33 cellular contexts compared by ENCODE assay signal in the genomic region with DNA sequence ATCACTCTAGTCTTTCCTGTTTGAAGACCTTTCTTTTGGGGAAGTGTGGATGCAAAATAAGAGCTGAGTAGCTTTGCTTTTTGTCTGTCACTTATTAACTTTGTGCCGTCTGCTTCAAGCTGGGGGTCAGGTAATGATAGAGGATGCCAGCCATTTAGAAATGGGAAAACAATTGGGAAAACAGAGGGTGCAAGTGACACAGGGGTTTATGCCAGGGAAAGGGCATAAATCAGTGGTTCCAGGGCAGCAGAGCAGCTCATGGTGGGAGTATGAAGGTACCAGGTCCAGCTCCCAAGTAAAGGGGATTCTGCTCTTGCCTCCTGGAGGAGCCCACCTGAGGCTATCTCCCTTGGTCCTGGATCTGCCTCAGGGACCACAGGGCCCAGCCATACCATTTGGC.
"Had no signal": no experiment of that assay in that cellular context is flagged by ENCODE, and none has a peak within 500 bp of the region (broad histone marks: within the 10 kb centered on the region; RNA-seq: fewer than 3 reads in every experiment).

No MANE protein-coding gene starts in this region.

- H3K9me3 ChIP-seq: neutrophil, ovary, psoas muscle, spleen, suprapubic skin, testis, tibial artery, transverse colon, upper lobe of right lung, uterus had no signal

- H3K4me3 Mint-ChIP-seq: naive thymus-derived CD8-positive, alpha-beta T cell; natural killer cell treated with Interleukin-12 subunit alpha and Interleukin-12 subunit beta and Interleukin-15 and Interleukin-18, amount 100 ng/mL, for 72 hours; nephron progenitor cell; neural crest cell; stimulated activated memory B cell treated with anti-CD40 and anti-IgM and Interleukin-4, amounts not matched to agents 10 μg/mL and 1 μg/mL and 100 μg/mL, for 72 hours; stimulated activated naive CD8-positive, alpha-beta T cell treated with anti-CD3 and anti-CD28 coated beads, Interleukin-15, amount 100 ng/mL, for 72 hours; type B pancreatic cell had no signal

- H3K27ac Mint-ChIP-seq: naive thymus-derived CD8-positive, alpha-beta T cell; natural killer cell treated with Interleukin-12 subunit alpha and Interleukin-12 subunit beta and Interleukin-15 and Interleukin-18, amount 100 ng/mL, for 72 hours; nephron progenitor cell; progenitor cell of endocrine pancreas; stimulated activated memory B cell treated with anti-CD40 and anti-IgM and Interleukin-4, amounts not matched to agents 10 μg/mL and 1 μg/mL and 100 μg/mL, for 72 hours; stimulated activated naive CD8-positive, alpha-beta T cell treated with anti-CD3 and anti-CD28 coated beads, Interleukin-15, amount 100 ng/mL, for 72 hours; type B pancreatic cell had no signal

- H3K4me3 ChIP-seq: ovary, psoas muscle, skin epidermis, smooth muscle cell, spleen, suprapubic skin, testis, tibial artery, transverse colon, upper lobe of right lung, uterus had no signal

- H3K9me3 Mint-ChIP-seq: naive thymus-derived CD8-positive, alpha-beta T cell; natural killer cell treated with Interleukin-12 subunit alpha and Interleukin-12 subunit beta and Interleukin-15 and Interleukin-18, amount 100 ng/mL, for 72 hours; stimulated activated memory B cell treated with anti-CD40 and anti-IgM and Interleukin-4, amounts not matched to agents 10 μg/mL and 1 μg/mL and 100 μg/mL, for 72 hours; stimulated activated naive CD8-positive, alpha-beta T cell treated with anti-CD3 and anti-CD28 coated beads, Interleukin-15, amount 100 ng/mL, for 72 hours; type B pancreatic cell had no signal

- H2AFZ ChIP-seq: parathyroid adenoma had no signal

- H3K9ac ChIP-seq: parathyroid adenoma had no signal

- H3K4me1 ChIP-seq: parathyroid adenoma, psoas muscle, suprapubic skin, testis, upper lobe of right lung, uterus had no signal

- DNase-seq: naive thymus-derived CD8-positive, alpha-beta T cell; nephron progenitor cell; nucleus accumbens; ovary; posterior cingulate gyrus; psoas muscle; right cardiac atrium; spleen; stimulated activated CD4-positive, alpha-beta T cell treated with anti-CD3 and anti-CD28 coated beads, Interleukin-12 subunit alpha, Interleukin-12 subunit beta, amount 100 ng/mL, for 4 hours; stimulated activated CD4-positive, alpha-beta T cell treated with anti-CD3 and anti-CD28 coated beads, Interleukin-1b, Interleukin-23, amount 100 ng/mL, for 48 hours; stimulated activated CD4-positive, alpha-beta T cell treated with anti-CD3 and anti-CD28 coated beads, Interleukin-4, amount 100 ng/mL, for 1 hour; stimulated activated CD4-positive, alpha-beta T cell treated with anti-CD3 and anti-CD28 coated beads, Interleukin-4, amount 100 ng/mL, for 4 hours; stimulated activated CD8-positive, alpha-beta memory T cell treated with anti-CD3 and anti-CD28 coated beads, Interleukin-4, amount 100 ng/mL, for 48 hours; stimulated activated naive CD4-positive, alpha-beta T cell; stimulated activated naive CD8-positive, alpha-beta T cell treated with anti-CD3 and anti-CD28 coated beads, Interleukin-15, amount 100 ng/mL, for 72 hours; stimulated activated naive CD8-positive, alpha-beta T cell treated with anti-CD3 and anti-CD28 coated beads, Interleukin-15, Interleukin-2, amounts not matched to agents 100 U/mL and 50 U/mL, for 24 hours; substantia nigra; testis; tibial artery; transverse colon; upper lobe of right lung; uterus had no signal

- H3K36me3 Mint-ChIP-seq: naive thymus-derived CD8-positive, alpha-beta T cell; natural killer cell treated with Interleukin-12 subunit alpha and Interleukin-12 subunit beta and Interleukin-15 and Interleukin-18, amount 100 ng/mL, for 72 hours; stimulated activated memory B cell treated with anti-CD40 and anti-IgM and Interleukin-4, amounts not matched to agents 10 μg/mL and 1 μg/mL and 100 μg/mL, for 72 hours; type B pancreatic cell had no signal

- H3K27me3 ChIP-seq: ovary, suprapubic skin, testis, tibial artery, transverse colon, upper lobe of right lung, uterus had no signal

- ATAC-seq: naive thymus-derived CD8-positive, alpha-beta T cell; natural killer cell treated with Interleukin-12 subunit alpha and Interleukin-12 subunit beta and Interleukin-15 and Interleukin-18, amount 100 ng/mL, for 72 hours; psoas muscle; right cardiac atrium; sciatic nerve; stimulated activated memory B cell treated with anti-CD40 and anti-IgM and Interleukin-4, amounts not matched to agents 10 μg/mL and 1 μg/mL and 100 μg/mL, for 72 hours; stimulated activated naive CD8-positive, alpha-beta T cell treated with anti-CD3 and anti-CD28 coated beads, Interleukin-15, amount 100 ng/mL, for 72 hours; stimulated activated naive CD8-positive, alpha-beta T cell treated with anti-CD3 and anti-CD28 coated beads, Interleukin-15, Interleukin-2, amounts not matched to agents 100 U/mL and 50 U/mL, for 24 hours had no signal

- H3K79me2 ChIP-seq: parathyroid adenoma had no signal

- H3K4me2 ChIP-seq: smooth muscle cell had no signal

- H3K36me3 ChIP-seq: neutrophil, ovary, spleen, suprapubic skin, tibial artery, transverse colon, upper lobe of right lung, uterus had no signal

- H3K27ac ChIP-seq: neutrophil, ovary, parathyroid adenoma, psoas muscle, skin epidermis, spleen, suprapubic skin, testis, tibial artery, transverse colon, upper lobe of right lung, uterus had no signal
